12 cellular contexts compared by ENCODE assay signal in genomic region chr2:226136739-226137138, GRCh38.
DNase-seq lines count a peak whose midpoint lies in the region; FAIRE-seq and TF ChIP-seq lines count a peak whose summit lies in the region.
"Had no signal": no experiment of that assay in that cellular context is flagged by ENCODE, and none has a peak within 500 bp of the region (broad histone marks: within the 10 kb centered on the region; RNA-seq: fewer than 3 reads in every experiment).

No MANE protein-coding gene starts in this region.

- H3K4me1 ChIP-seq in right atrium auricular region, result no peaks in the 10 kb centered on the region

- H3K4me3 Mint-ChIP-seq in dendritic cell treated with granulocyte-macrophage colony-stimulating factor and Interleukin-4, amounts not matched to agents 40 ng/mL and 50 ng/mL, for 4 days, result no peak overlapping the region
- H3K4me3 Mint-ChIP-seq: activated T-cell treated with anti-CD3 and anti-CD28 coated beads, Interleukin-2, amount 50 U/mL, for 24 hours; T-helper 2 cell treated with Interferon-gamma antibody and Interleukin-4, amounts not matched to agents 5 μg/mL and 100 μg/mL, for 36 hours had no signal

- FAIRE-seq in GM12892 (lab: Jason Lieb, UNC), result no peak

- H3K27me3 ChIP-seq in right atrium auricular region (no peaks in the 10 kb centered on the region), HL-60 (ENCODE audit: insufficient read depth, poor library complexity, severe bottlenecking) (no peaks in the 10 kb centered on the region)
- H3K27me3 ChIP-seq: cardiac muscle cell had no signal

- H3K4me1 Mint-ChIP-seq in dendritic cell treated with granulocyte-macrophage colony-stimulating factor and Interleukin-4, amounts not matched to agents 40 ng/mL and 50 ng/mL, for 4 days (ENCODE audit: low read depth), result peaks cover 36% of the 10 kb centered on the region

- no peaks in the 10 kb centered on the region for H3K27me3 Mint-ChIP-seq in dendritic cell treated with granulocyte-macrophage colony-stimulating factor and Interleukin-4, amounts not matched to agents 40 ng/mL and 50 ng/mL, for 4 days

- H3K4me3 ChIP-seq in right atrium auricular region (no peak overlapping the region), HL-60 (replicated peaks; ENCODE audit: insufficient read depth, low read length) (no peak overlapping the region)
- H3K4me3 ChIP-seq: cardiac muscle cell had no signal

- peak overlapping the region; percentile 52 for H3K27ac Mint-ChIP-seq in dendritic cell treated with granulocyte-macrophage colony-stimulating factor and Interleukin-4, amounts not matched to agents 40 ng/mL and 50 ng/mL, for 4 days
- H3K27ac Mint-ChIP-seq: activated T-cell treated with anti-CD3 and anti-CD28 coated beads, Interleukin-2, amount 50 U/mL, for 24 hours; T-helper 2 cell treated with Interferon-gamma antibody and Interleukin-4, amounts not matched to agents 5 μg/mL and 100 μg/mL, for 36 hours had no signal

- H3K36me3 Mint-ChIP-seq in dendritic cell treated with granulocyte-macrophage colony-stimulating factor and Interleukin-4, amounts not matched to agents 40 ng/mL and 50 ng/mL, for 4 days (ENCODE audit: low read depth), result no peaks in the 10 kb centered on the region

- no peaks in the 10 kb centered on the region for H3K36me3 ChIP-seq in right atrium auricular region
- H3K36me3 ChIP-seq: cardiac muscle cell had no signal

- TF ChIP-seq CTCF in right atrium auricular region (IDR thresholded peaks at IDR 0.05) (no peak), HL-60 (IDR thresholded peaks at IDR 0.05; ENCODE audit: insufficient read depth, low read length) (no peak)

- DNase-seq in cardiac septum (ENCODE audit: low spot score) (peak; percentile 77), right atrium auricular region (ENCODE audit: low spot score) (no peak), HL-60 (ENCODE audit: low read depth in 1 of 2, low spot score in 1 of 2) (peak; percentile 88 to 91), NCI-H446 treated with DMSO at 0.1 percent for 48 hours (lab: John Stamatoyannopoulos, UW) (no peak), GM12892 (ENCODE audit: insufficient read length) (no peak), iPS-NIHi7 (ENCODE audit: extremely low spot score) (no peak)
- no peak for DNase-seq in activated CD4-positive, alpha-beta T cell treated with anti-CD3 and anti-CD28 coated beads for 4 hours
- DNase-seq: activated T-cell treated with anti-CD3 and anti-CD28 coated beads, Interleukin-2, amount 50 U/mL, for 24 hours; GOT3 had no signal

- H3K9me3 ChIP-seq in right atrium auricular region, result no peaks in the 10 kb centered on the region

- intact Hi-C loops in cardiac septum (cut with DNase I), result no loop called here
- intact Hi-C loops in dendritic cell treated with granulocyte-macrophage colony-stimulating factor and Interleukin-4, amounts not matched to agents 40 ng/mL and 50 ng/mL, for 4 days (cut with micrococcal nuclease), result no loop called here

- H3K27ac ChIP-seq in right atrium auricular region (no peak overlapping the region), HL-60 (replicated peaks) (peak overlapping the region; percentile 90)
- H3K27ac ChIP-seq: cardiac muscle cell had no signal

- no peaks in the 10 kb centered on the region for H3K9me3 Mint-ChIP-seq in dendritic cell treated with granulocyte-macrophage colony-stimulating factor and Interleukin-4, amounts not matched to agents 40 ng/mL and 50 ng/mL, for 4 days
- H3K9me3 Mint-ChIP-seq: activated T-cell treated with anti-CD3 and anti-CD28 coated beads, Interleukin-2, amount 50 U/mL, for 24 hours; T-helper 2 cell treated with Interferon-gamma antibody and Interleukin-4, amounts not matched to agents 5 μg/mL and 100 μg/mL, for 36 hours had no signal

- no peak for TF ChIP-seq POLR2A in GM12892 (IDR thresholded peaks at IDR 0.05; ENCODE audit: low read depth, low read length)

Comparison
In these comparisons a context has a peak if more than half of its experiments do, and no peak if none do; other contexts are left out.
1. DNase-seq: peak in cardiac septum (single experiment) and HL-60 (2 of 2); none in right atrium auricular region (single experiment), NCI-H446 treated with DMSO at 0.1 percent for 48 hours (single experiment), activated CD4-positive, alpha-beta T cell treated with anti-CD3 and anti-CD28 coated beads for 4 hours (0 of 2), GM12892 (single experiment) and iPS-NIHi7 (single experiment).